In the genomic region with DNA sequence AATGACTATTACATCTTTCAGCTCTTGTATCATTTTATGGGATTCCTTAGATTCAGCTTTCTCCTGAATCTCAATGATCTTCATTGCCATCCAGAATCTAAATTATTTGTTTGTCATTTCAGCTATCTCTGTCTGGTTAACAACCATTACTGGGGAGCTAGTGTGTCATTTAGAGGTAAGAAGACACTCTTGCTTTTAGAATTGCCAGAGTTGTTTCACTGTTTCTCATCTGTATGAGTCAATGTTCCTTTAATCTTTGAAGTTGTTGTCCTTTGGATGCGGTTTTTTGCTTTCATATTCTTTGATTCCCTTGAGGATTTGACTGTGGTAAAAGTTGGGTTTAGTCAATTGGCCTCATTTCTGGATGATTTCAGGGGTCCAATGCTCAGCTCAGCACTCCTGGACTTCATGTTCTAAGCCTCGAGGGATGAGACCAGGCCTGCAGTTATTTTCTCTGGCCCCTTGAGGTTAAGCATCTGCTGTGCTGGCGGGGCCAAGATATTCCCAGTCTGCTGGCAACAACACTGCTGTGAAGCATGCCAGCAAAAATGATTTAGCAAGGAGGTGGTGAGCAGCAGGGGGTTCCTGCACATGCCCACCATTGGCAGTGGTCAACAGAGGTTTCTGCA, we compare ENCODE assay signal across 18 cellular contexts.
DNase-seq lines count a peak whose midpoint lies in the region; ATAC-seq, FAIRE-seq and TF ChIP-seq lines count a peak whose summit lies in the region.
"Had no signal": no experiment of that assay in that cellular context is flagged by ENCODE, and none has a peak within 500 bp of the region (broad histone marks: within the 10 kb centered on the region; RNA-seq: fewer than 3 reads in every experiment).

No MANE protein-coding gene starts in this region.

- H3K27ac Mint-ChIP-seq in activated CD8-positive, alpha-beta memory T cell treated with anti-CD3 and anti-CD28 coated beads, Interleukin-2, amount 10 ng/mL, durations not matched to agents 7 days and 5 days: no peak overlapping the region
- H3K27ac Mint-ChIP-seq: activated naive CD4-positive, alpha-beta T cell treated with anti-CD3 and anti-CD28 coated beads, Interleukin-2, amount 50 U/mL, for 24 hours; mesothelial cell of epicardium; stimulated activated naive CD8-positive, alpha-beta T cell treated with anti-CD3 and anti-CD28 coated beads, Interleukin-15, Interleukin-2, amounts not matched to agents 100 ng/mL and 50 ng/mL, for 24 hours had no signal

- peaks cover 2% of the 10 kb centered on the region for H3K9me3 Mint-ChIP-seq in activated CD8-positive, alpha-beta memory T cell treated with anti-CD3 and anti-CD28 coated beads, Interleukin-2, amount 10 ng/mL, durations not matched to agents 7 days and 5 days (ENCODE audit: low read depth)
- H3K9me3 Mint-ChIP-seq: activated naive CD4-positive, alpha-beta T cell treated with anti-CD3 and anti-CD28 coated beads, Interleukin-2, amount 50 U/mL, for 24 hours had no signal

- no peak for TF ChIP-seq RAD21 in H1 (IDR thresholded peaks at IDR 0.05 in 1 of 2, conservative IDR thresholded peaks at IDR 0.05 in 1 of 2; ENCODE audit: low read depth in 2 of 2, low read length in 2 of 2)

- no peaks in the 10 kb centered on the region for H4K20me1 ChIP-seq in H1 (replicated peaks in 1 of 2; ENCODE audit: control insufficient read depth in 1 of 2, insufficient read depth in 2 of 2, low read length in 2 of 2)

- no peaks in the 10 kb centered on the region for H3K79me1 ChIP-seq in H1 (ENCODE audit: low read depth, low read length)

- H4K91ac ChIP-seq in H1 (replicated peaks; ENCODE audit: insufficient read length, low read length): no peak overlapping the region

- no peak overlapping the region for H3K4me3 ChIP-seq in H1 (ENCODE audit: extremely low read depth in 1 of 4, insufficient read depth in 2 of 4, low read depth in 3 of 4, low read length in 4 of 4)
- H3K4me3 ChIP-seq in aorta (ENCODE audit: low read length in 2 of 2): no peak overlapping the region
- H3K4me3 ChIP-seq: vagina had no signal

- DNase-seq in Right ventricle myocardium superior (peak; percentile 45), cardiac septum (ENCODE audit: low spot score) (no peak), H1 (ENCODE audit: low read depth in 1 of 2, low spot score in 2 of 2) (no peak), myocyte (ENCODE audit: low read depth) (peak; percentile 85), aorta (peak in 1 of 2 donors; percentile 46), hepatic stellate cell (ENCODE audit: low spot score) (no peak)
- DNase-seq in activated CD8-positive, alpha-beta memory T cell treated with anti-CD3 and anti-CD28 coated beads, Interleukin-2, amount 10 ng/mL, durations not matched to agents 7 days and 5 days: no peak
- DNase-seq: activated CD4-positive, CD25-positive, alpha-beta regulatory T cell treated with anti-CD3 and anti-CD28 coated beads, Interleukin-2, amount 50 U/mL, for 72 hours; cerebellar nuclear complex; IMR-90; occipital lobe had no signal

- no peaks in the 10 kb centered on the region for H3K9me3 ChIP-seq in H1 (ENCODE audit: insufficient read depth in 2 of 2, low read depth in 1 of 2, low read length in 1 of 2)
- no peaks in the 10 kb centered on the region for H3K9me3 ChIP-seq in aorta (ENCODE audit: control insufficient read depth, low read length)
- H3K9me3 ChIP-seq: vagina had no signal

- H4K5ac ChIP-seq in H1 (ENCODE audit: insufficient read length, low read depth, low read length): no peak overlapping the region

- H2BK15ac ChIP-seq in H1 (ENCODE audit: low read length): no peak overlapping the region

- H2BK5ac ChIP-seq in H1 (ENCODE audit: low read depth, low read length): no peak overlapping the region

- no peaks in the 10 kb centered on the region for H3K79me2 ChIP-seq in H1 (ENCODE audit: control insufficient read depth in 1 of 2, insufficient read depth in 2 of 2, low read length in 2 of 2)

- no peak overlapping the region for H2AK5ac ChIP-seq in H1 (ENCODE audit: low read depth, low read length)

- no peak overlapping the region for H3K9ac ChIP-seq in H1 (replicated peaks in 1 of 4; ENCODE audit: extremely low read depth in 1 of 4, low read depth in 3 of 4, low read length in 3 of 4)

- H3K27me3 Mint-ChIP-seq in activated CD8-positive, alpha-beta memory T cell treated with anti-CD3 and anti-CD28 coated beads, Interleukin-2, amount 10 ng/mL, durations not matched to agents 7 days and 5 days: peaks cover 2% of the 10 kb centered on the region
- H3K27me3 Mint-ChIP-seq: stimulated activated naive CD8-positive, alpha-beta T cell treated with anti-CD3 and anti-CD28 coated beads, Interleukin-15, Interleukin-2, amounts not matched to agents 100 ng/mL and 50 ng/mL, for 24 hours had no signal

- intact Hi-C loops in Right ventricle myocardium superior (cut with DNase I): no loop called here
- intact Hi-C loops in cardiac septum (cut with DNase I): no loop called here
- intact Hi-C loops in aorta (cut with DNase I): no loop called here

- no peaks in the 10 kb centered on the region for H3K23me2 ChIP-seq in H1 (ENCODE audit: low read depth, low read length)

- POLR2A ChIA-PET in H1 (lab: Charles Lee; ENCODE audit: partially characterized antibody): no interaction called here

- H2BK12ac ChIP-seq in H1 (ENCODE audit: low read depth, low read length): no peak overlapping the region

- WGBS in H1 (ENCODE audit: extremely low coverage in 1 of 2, insufficient coverage in 1 of 2, insufficient read length in 1 of 2, insufficient replicate concordance in 2 of 2, low coverage in 1 of 2, low lambda C conversion rate in 2 of 2, missing lambda C conversion rate in 1 of 2), 2 experiments: 85% methylated on average over 3 of the region's 3 CpGs; no CpG with 5 or more reads in 1 of the 2 experiments
- 7% methylated on average over 3 of the region's 3 CpGs for WGBS in aorta, 2 donors

- no peak overlapping the region for H3K4me2 ChIP-seq in H1 (ENCODE audit: insufficient read depth in 1 of 2, low read depth in 2 of 2, low read length in 2 of 2)

- TF ChIP-seq EP300 in H1 (IDR thresholded peaks at IDR 0.05; ENCODE audit: borderline replicate concordance in 1 of 2, low read depth in 2 of 2, low read length in 2 of 2): no peak

- H3K4ac ChIP-seq in H1 (replicated peaks; ENCODE audit: insufficient read length, low read depth, low read length): no peak overlapping the region

- H3K4me3 Mint-ChIP-seq in activated CD8-positive, alpha-beta memory T cell treated with anti-CD3 and anti-CD28 coated beads, Interleukin-2, amount 10 ng/mL, durations not matched to agents 7 days and 5 days: no peak overlapping the region
- H3K4me3 Mint-ChIP-seq: activated naive CD4-positive, alpha-beta T cell treated with anti-CD3 and anti-CD28 coated beads, Interleukin-2, amount 50 U/mL, for 24 hours; mesothelial cell of epicardium; stimulated activated naive CD8-positive, alpha-beta T cell treated with anti-CD3 and anti-CD28 coated beads, Interleukin-15, Interleukin-2, amounts not matched to agents 100 ng/mL and 50 ng/mL, for 24 hours had no signal

- no peak overlapping the region for H3K18ac ChIP-seq in H1 (ENCODE audit: extremely low read depth, low read length)

- H3K23ac ChIP-seq in H1 (ENCODE audit: insufficient read length): no peak overlapping the region

- CTCF ChIA-PET in H1 (lab: Charles Lee; ENCODE audit: partially characterized antibody): interaction anchor here (0.6 to 1.7 kb wide), 2 partner anchors 13 to 637 kb away, joined by 3 to 4 read pairs; no protein-coding TSS in a partner anchor
- CTCF ChIA-PET in activated CD8-positive, alpha-beta memory T cell treated with anti-CD3 and anti-CD28 coated beads, Interleukin-2, amount 10 ng/mL, durations not matched to agents 7 days and 5 days (lab: Charles Lee): no interaction called here

- H3K4me1 ChIP-seq in H1 (replicated peaks in 1 of 4; ENCODE audit: control insufficient read depth in 3 of 4, insufficient read depth in 4 of 4, low read length in 3 of 4) (no peaks in the 10 kb centered on the region; a peak in 1 of 7 replicates), aorta (ENCODE audit: control insufficient read depth in 1 of 2, insufficient read depth in 2 of 2, low read length in 2 of 2) (no peaks in the 10 kb centered on the region)
- H3K4me1 ChIP-seq: vagina had no signal

- no peak overlapping the region for H3K56ac ChIP-seq in H1 (replicated peaks; ENCODE audit: insufficient read length, low read depth, low read length)

- peaks cover 1% of the 10 kb centered on the region for H3K36me3 Mint-ChIP-seq in activated CD8-positive, alpha-beta memory T cell treated with anti-CD3 and anti-CD28 coated beads, Interleukin-2, amount 10 ng/mL, durations not matched to agents 7 days and 5 days
- H3K36me3 Mint-ChIP-seq: activated naive CD4-positive, alpha-beta T cell treated with anti-CD3 and anti-CD28 coated beads, Interleukin-2, amount 50 U/mL, for 24 hours; mesothelial cell of epicardium had no signal

- H3K36me3 ChIP-seq in H1 (ENCODE audit: control insufficient read depth in 2 of 4, insufficient read depth in 4 of 4, low read length in 3 of 4): no peaks in the 10 kb centered on the region
- no peaks in the 10 kb centered on the region for H3K36me3 ChIP-seq in aorta (ENCODE audit: control insufficient read depth in 1 of 2, insufficient read depth in 2 of 2, low read length in 1 of 2)
- H3K36me3 ChIP-seq: vagina had no signal

- no peak for FAIRE-seq in H1 (lab: Jason Lieb, UNC)
- FAIRE-seq: keratinocyte had no signal

- no peak overlapping the region for H4K8ac ChIP-seq in H1 (ENCODE audit: extremely low read depth, insufficient read depth, low read length)

- no peak overlapping the region for H2BK120ac ChIP-seq in H1 (replicated peaks; ENCODE audit: low read depth, low read length)

- H2BK20ac ChIP-seq in H1 (ENCODE audit: low read length): no peak overlapping the region

- TF ChIP-seq CTCF in H1 (IDR thresholded peaks at IDR 0.05; ENCODE audit: control extremely low read depth in 1 of 3, insufficient read depth in 1 of 3, low read depth in 1 of 3, low read length in 3 of 3): no peak

- H3K27me3 ChIP-seq in H1 (replicated peaks in 1 of 4; ENCODE audit: control insufficient read depth in 3 of 4, extremely low read depth in 1 of 4, insufficient read depth in 3 of 4, low read length in 3 of 4): no peaks in the 10 kb centered on the region
- no peaks in the 10 kb centered on the region for H3K27me3 ChIP-seq in aorta (ENCODE audit: control insufficient read depth in 1 of 2, insufficient read depth in 2 of 2, low read length in 1 of 2)
- H3K27me3 ChIP-seq: vagina had no signal

- ATAC-seq in Right ventricle myocardium superior (ENCODE audit: poor library complexity): peak; percentile 83
- peak; percentile 56 for ATAC-seq in aorta (ENCODE audit: low FRiP score)
- no peak for ATAC-seq in HG02840 (IDR thresholded peaks at IDR 0.05; ENCODE audit: low FRiP score, unreplicated experiment)
- no peak for ATAC-seq in activated CD8-positive, alpha-beta memory T cell treated with anti-CD3 and anti-CD28 coated beads, Interleukin-2, amount 10 ng/mL, durations not matched to agents 7 days and 5 days

- H3K27ac ChIP-seq in H1 (ENCODE audit: low read depth, low read length) (no peak overlapping the region), aorta (ENCODE audit: low read depth in 1 of 2, low read length in 2 of 2) (no peak overlapping the region)
- H3K27ac ChIP-seq: RWPE1, vagina had no signal

- H2AFZ ChIP-seq in H1 (ENCODE audit: low read length): 0 out of 2 replicates have a peak overlapping the region, but pooled peaks have one; percentile 53

- peaks cover 5% of the 10 kb centered on the region for H3K4me1 Mint-ChIP-seq in activated CD8-positive, alpha-beta memory T cell treated with anti-CD3 and anti-CD28 coated beads, Interleukin-2, amount 10 ng/mL, durations not matched to agents 7 days and 5 days
- H3K4me1 Mint-ChIP-seq: activated naive CD4-positive, alpha-beta T cell treated with anti-CD3 and anti-CD28 coated beads, Interleukin-2, amount 50 U/mL, for 24 hours; mesothelial cell of epicardium had no signal

- H3K14ac ChIP-seq in H1 (ENCODE audit: insufficient read length): no peak overlapping the region

- TF ChIP-seq POLR2A in H1 (IDR thresholded peaks at IDR 0.05; ENCODE audit: control extremely low read depth in 1 of 2, low read depth in 2 of 2, low read length in 2 of 2): no peak

Comparison
In these comparisons a context has a peak if more than half of its experiments do, and no peak if none do; other contexts are left out.
1. DNase-seq: peak in Right ventricle myocardium superior (single experiment) and myocyte (single experiment); none in cardiac septum (single experiment), H1 (0 of 2), hepatic stellate cell (single experiment) and activated CD8-positive, alpha-beta memory T cell treated with anti-CD3 and anti-CD28 coated beads, Interleukin-2, amount 10 ng/mL, durations not matched to agents 7 days and 5 days (single experiment).
2. ATAC-seq: peak in Right ventricle myocardium superior (single experiment) and aorta (single experiment); none in HG02840 (single experiment) and activated CD8-positive, alpha-beta memory T cell treated with anti-CD3 and anti-CD28 coated beads, Interleukin-2, amount 10 ng/mL, durations not matched to agents 7 days and 5 days (single experiment).